Comparison of ENCODE assay signal across 15 cellular contexts in the genomic region with DNA sequence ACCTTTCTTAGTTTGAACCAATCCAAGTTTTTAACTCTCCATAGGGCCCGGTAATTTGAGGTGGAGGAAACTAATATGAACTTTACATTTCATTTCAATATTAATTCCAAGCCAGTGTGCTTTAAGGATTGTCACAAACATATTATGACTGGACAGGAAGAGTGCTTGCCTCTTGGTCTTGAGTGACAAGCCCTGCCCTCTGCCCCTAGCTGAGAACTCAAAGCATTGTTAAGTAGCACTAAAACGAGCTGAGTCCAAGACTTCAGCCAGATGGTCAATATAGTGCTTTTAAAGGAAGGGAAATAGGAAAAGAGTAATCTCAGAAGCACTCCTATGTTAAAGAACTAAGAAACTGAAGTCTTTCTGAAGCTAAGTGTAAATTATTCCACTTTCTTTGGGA. TPM values are rescaled to one million over a fixed set of nuclear protein-coding genes. Genes with fewer than 3 reads are reported as not detected.
A peak's percentile ranks its signal among the peaks of the same experiment; 100 is the strongest.
DNase-seq lines count a peak whose midpoint lies in the region; ATAC-seq and TF ChIP-seq lines count a peak whose summit lies in the region.
"Had no signal": no experiment of that assay in that cellular context is flagged by ENCODE, and none has a peak within 500 bp of the region (broad histone marks: within the 10 kb centered on the region; RNA-seq: fewer than 3 reads in every experiment).

No MANE protein-coding gene starts in this region.

- H2AFZ ChIP-seq in GM23338 (no peak overlapping the region), Loucy (ENCODE audit: low read length) (no peak overlapping the region)

- no peaks in the 10 kb centered on the region for H3K36me3 ChIP-seq in GM23338 (ENCODE audit: insufficient read depth)
- peaks cover 2% of the 10 kb centered on the region for H3K36me3 ChIP-seq in Loucy (ENCODE audit: insufficient read depth, low read length)
- H3K36me3 ChIP-seq in endodermal cell (ENCODE audit: control insufficient read depth, insufficient read depth, low read length), result no peaks in the 10 kb centered on the region

- H3K4me3 ChIP-seq in GM23338, result no peak overlapping the region
- peak overlapping the region; percentile 46 for H3K4me3 ChIP-seq in Loucy (ENCODE audit: low read length, poor library complexity, severe bottlenecking)
- no peak overlapping the region for H3K4me3 ChIP-seq in endodermal cell (ENCODE audit: low read length)
- H3K4me3 ChIP-seq: BLaER1, SK-N-MC had no signal

- TF ChIP-seq CTCF in GM23338 (conservative IDR thresholded peaks at IDR 0.05; ENCODE audit: low read depth in 2 of 2) (no peak), Loucy (conservative IDR thresholded peaks at IDR 0.05; ENCODE audit: low read length) (no peak), endodermal cell (conservative IDR thresholded peaks at IDR 0.05) (no peak), nephron (IDR thresholded peaks at IDR 0.05; ENCODE audit: unreplicated experiment in 3 of 3) (no peak), endothelial cell (IDR thresholded peaks at IDR 0.05; ENCODE audit: unreplicated experiment) (no peak)

- H3F3A ChIP-seq in GM23338 (replicated peaks; ENCODE audit: low read depth) (no peaks in the 10 kb centered on the region), Loucy (ENCODE audit: low read depth) (peaks cover 6% of the 10 kb centered on the region; the same call in 1 of the 2 replicates)

- H4K20me1 ChIP-seq in GM23338 (replicated peaks; ENCODE audit: insufficient read depth), result no peaks in the 10 kb centered on the region
- no peaks in the 10 kb centered on the region for H4K20me1 ChIP-seq in Loucy (ENCODE audit: insufficient read depth, low read length, poor library complexity, severe bottlenecking)
- H4K20me1 ChIP-seq: BLaER1 had no signal

- ATAC-seq in GM23338 (no peak; the same call in 2 of the 3 replicates), HG02798 (IDR thresholded peaks at IDR 0.05; ENCODE audit: poor library complexity, unreplicated experiment) (no peak), SK-N-SH treated with all-trans-retinoic acid at 6 μM for 48 hours (no peak)

- no peak overlapping the region for H3K4me3 Mint-ChIP-seq in GM23338
- no peak overlapping the region for H3K4me3 Mint-ChIP-seq in endodermal cell
- H3K4me3 Mint-ChIP-seq in nephron, result no peak overlapping the region
- no peak overlapping the region for H3K4me3 Mint-ChIP-seq in endothelial cell (ENCODE audit: unreplicated experiment)
- H3K4me3 Mint-ChIP-seq: CD8-positive, alpha-beta memory T cell had no signal

- H3K4me1 ChIP-seq in GM23338 (ENCODE audit: insufficient read depth) (no peaks in the 10 kb centered on the region), Loucy (ENCODE audit: insufficient read depth, low read length, poor library complexity, severe bottlenecking) (peaks cover 36% of the 10 kb centered on the region), endodermal cell (ENCODE audit: control insufficient read depth, insufficient read depth, low read length) (no peaks in the 10 kb centered on the region)
- H3K4me1 ChIP-seq: BLaER1 had no signal

- H3K36me3 Mint-ChIP-seq in GM23338 (ENCODE audit: low read depth) (peaks cover 8% of the 10 kb centered on the region; the same call in 2 of the 3 replicates), endodermal cell (ENCODE audit: low read depth) (peaks cover 6% of the 10 kb centered on the region), nephron (ENCODE audit: low read depth) (peaks cover 26% of the 10 kb centered on the region), endothelial cell (ENCODE audit: low read depth, unreplicated experiment) (peaks cover 10% of the 10 kb centered on the region)

- DNase-seq in GM23338 (ENCODE audit: low spot score) (no peak), endodermal cell (no peak), endothelial cell (ENCODE audit: low spot score) (no peak), occipital lobe (lab: John Stamatoyannopoulos, UW) (no peak)
- DNase-seq: CD8-positive, alpha-beta memory T cell; MV-4-11; NCI-H1694 treated with DMSO at 0.1 percent for 48 hours; NCI-H510A; SHP77 had no signal

- H3K4me1 Mint-ChIP-seq in GM23338, result no peaks in the 10 kb centered on the region; the same call in 2 of the 3 replicates
- no peaks in the 10 kb centered on the region for H3K4me1 Mint-ChIP-seq in endodermal cell
- H3K4me1 Mint-ChIP-seq in nephron, result peaks cover 42% of the 10 kb centered on the region
- peaks cover 6% of the 10 kb centered on the region for H3K4me1 Mint-ChIP-seq in endothelial cell (ENCODE audit: unreplicated experiment)
- H3K4me1 Mint-ChIP-seq: CD8-positive, alpha-beta memory T cell had no signal

- H3K9me2 ChIP-seq in GM23338 (ENCODE audit: insufficient read depth) (no peaks in the 10 kb centered on the region), Loucy (replicated peaks; ENCODE audit: low read depth, low read length) (no peaks in the 10 kb centered on the region)

- H3K4me2 ChIP-seq in GM23338 (no peak overlapping the region), Loucy (ENCODE audit: low read depth, low read length, poor library complexity, severe bottlenecking) (peak overlapping the region; percentile 54)
- H3K4me2 ChIP-seq: BLaER1 had no signal

- no peaks in the 10 kb centered on the region for H3K27me3 Mint-ChIP-seq in GM23338 (ENCODE audit: insufficient read depth, low read depth, poor library complexity)
- no peaks in the 10 kb centered on the region for H3K27me3 Mint-ChIP-seq in endodermal cell (ENCODE audit: insufficient read depth)
- no peaks in the 10 kb centered on the region for H3K27me3 Mint-ChIP-seq in nephron (ENCODE audit: low read depth)
- H3K27me3 Mint-ChIP-seq in endothelial cell (ENCODE audit: unreplicated experiment), result peaks cover 2% of the 10 kb centered on the region

- H3K9ac ChIP-seq in Loucy (ENCODE audit: low read depth, low read length, poor library complexity, severe bottlenecking) (peak overlapping the region; percentile 59), endodermal cell (ENCODE audit: extremely low read depth, low read length, poor library complexity, severe bottlenecking) (no peak overlapping the region)
- H3K9ac ChIP-seq: BLaER1 had no signal

- H3K27ac Mint-ChIP-seq in GM23338 (0 out of 2 replicates have a peak overlapping the region, but pooled peaks have one; percentile 56), endodermal cell (no peak overlapping the region), nephron (peak overlapping the region; percentile 20 to 56 (median 40)), endothelial cell (ENCODE audit: unreplicated experiment) (no peak overlapping the region)

- H3K9me3 Mint-ChIP-seq in GM23338 (peaks cover 6% of the 10 kb centered on the region), endodermal cell (peaks cover 7% of the 10 kb centered on the region), nephron (peaks cover 22% of the 10 kb centered on the region), endothelial cell (ENCODE audit: unreplicated experiment) (no peaks in the 10 kb centered on the region)

- H3K9me3 ChIP-seq in Loucy (ENCODE audit: insufficient read depth, low read depth, low read length) (peaks cover 4% of the 10 kb centered on the region; the same call in 1 of the 2 replicates), endodermal cell (ENCODE audit: control insufficient read depth, low read length) (no peaks in the 10 kb centered on the region)

- H3K27me3 ChIP-seq in GM23338 (ENCODE audit: insufficient read depth) (no peaks in the 10 kb centered on the region), Loucy (ENCODE audit: insufficient read depth, low read length, poor library complexity, severe bottlenecking) (no peaks in the 10 kb centered on the region), endodermal cell (ENCODE audit: control insufficient read depth, insufficient read depth, low read length, poor library complexity, severe bottlenecking) (no peaks in the 10 kb centered on the region)
- H3K27me3 ChIP-seq: BLaER1 had no signal

- 50 to 63% methylated on average over 1 of the region's 2 CpGs for WGBS in endodermal cell (ENCODE audit: insufficient coverage in 1 of 2, insufficient read length in 1 of 2), 2 experiments

- no peak overlapping the region for H3K27ac ChIP-seq in GM23338 (ENCODE audit: low read depth)
- H3K27ac ChIP-seq in endodermal cell (ENCODE audit: low read depth, low read length), result peak overlapping the region; percentile 62
- H3K27ac ChIP-seq: BLaER1, SK-N-MC had no signal

- H3K79me2 ChIP-seq in GM23338 (replicated peaks; ENCODE audit: insufficient read depth) (no peaks in the 10 kb centered on the region), Loucy (ENCODE audit: insufficient read depth, low read length) (peaks cover 3% of the 10 kb centered on the region; the same call in 1 of the 2 replicates)

TF ChIP-seq in GM23338, 12 proteins besides CTCF, POLR2A, EP300 and RAD21 (continues in another document):
- no peak for TF ChIP-seq ZNF331 (CRISPR knock-in tag; IDR thresholded peaks at IDR 0.05; ENCODE audit: low read depth)
- no peak for TF ChIP-seq CREB1 (CRISPR knock-in tag; IDR thresholded peaks at IDR 0.05; ENCODE audit: low read depth)

TF ChIP-seq in SK-N-SH treated with all-trans-retinoic acid at 6 μM for 48 hours, 23 proteins besides CTCF, POLR2A, EP300 and RAD21 (continues in another document):
- no peak for TF ChIP-seq GLIS3 (CRISPR knock-in tag; IDR thresholded peaks at IDR 0.05)
- no peak for TF ChIP-seq ZC3H10 (CRISPR knock-in tag; IDR thresholded peaks at IDR 0.05)
- no peak for TF ChIP-seq ZFP30 (CRISPR knock-in tag; IDR thresholded peaks at IDR 0.05)
- TF ChIP-seq OSR1 (CRISPR knock-in tag; IDR thresholded peaks at IDR 0.05), result no peak
- no peak for TF ChIP-seq ZFP3 (CRISPR knock-in tag; IDR thresholded peaks at IDR 0.05)
- TF ChIP-seq BACH2 (CRISPR knock-in tag; IDR thresholded peaks at IDR 0.05; ENCODE audit: borderline replicate concordance), result no peak

RNA-seq across cellular contexts. Expression of gene TRMT5, which starts 17.1 kb away (rescaled TPM):
- 18.4 and 31.9 TPM in 2 replicates for total RNA-seq in GM23338 (2014; rRNA removed; shearing (Covaris generic))
- polyA plus RNA-seq in GM23338 (2016; fragmentation: Nextera tagmentation; extraction: Ambion mirVana), result 9.6 and 9.8 TPM in 2 replicates
- 10 to 100 TPM; 18.4 to 19.8 TPM for total RNA-seq in endodermal cell
- 14.2 TPM for polyA plus RNA-seq in endodermal cell (2013, experiment 1 of 2)
- 14.4 TPM for polyA plus RNA-seq in endodermal cell (2013, experiment 2 of 2)
- total RNA-seq in endothelial cell (ENCODE audit: unreplicated experiment), result 12.6 TPM
- 22.6 TPM for total RNA-seq in occipital lobe

RNA-seq across cellular contexts. Expression of gene SLC38A6, which starts 17.3 kb away (rescaled TPM):
- 9.8 and 23.2 TPM in 2 replicates for total RNA-seq in GM23338 (2014; rRNA removed; shearing (Covaris generic))
- 11.9 TPM in 2 replicates for polyA plus RNA-seq in GM23338 (2016; fragmentation: Nextera tagmentation; extraction: Ambion mirVana)
- total RNA-seq in endodermal cell (10 to 100 TPM in 1 of 2 donors, 1 to 10 TPM in 1; 9.9 to 18.2 TPM), endothelial cell (ENCODE audit: unreplicated experiment) (10.1 TPM), occipital lobe (63.5 TPM)
- 12.0 TPM for polyA plus RNA-seq in endodermal cell (2013, experiment 1 of 2)
- polyA plus RNA-seq in endodermal cell (2013, experiment 2 of 2), result 8.8 TPM

Comparison
In these comparisons a context has a peak if more than half of its experiments do, and no peak if none do; other contexts are left out.
1. H3K27ac Mint-ChIP-seq: peak in GM23338 (single experiment) and nephron (3 of 3); none in endodermal cell (single experiment) and endothelial cell (single experiment).